ENCODE assay signal across 25 cellular contexts in the genomic region with DNA sequence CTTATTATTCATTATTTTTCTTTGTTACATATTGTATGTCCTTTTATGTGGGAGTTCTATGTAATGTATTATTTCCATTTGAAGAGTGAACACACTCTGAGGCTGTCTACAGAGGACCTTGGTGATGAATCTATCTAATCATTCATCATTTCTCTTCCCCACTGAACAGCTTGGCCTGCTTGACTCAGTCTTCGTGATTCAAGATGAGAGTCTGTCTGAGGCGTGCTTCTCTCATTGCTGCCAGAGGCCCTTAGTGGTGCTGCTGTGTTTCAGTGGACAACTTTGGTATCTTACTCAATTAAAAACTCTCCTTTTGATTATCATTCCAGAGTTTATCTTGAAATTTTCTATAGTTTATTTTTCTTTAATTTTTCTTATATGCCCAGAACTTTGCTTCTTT.
A peak's percentile ranks its signal among the peaks of the same experiment; 100 is the strongest.
DNase-seq lines count a peak whose midpoint lies in the region; ATAC-seq, FAIRE-seq and TF ChIP-seq lines count a peak whose summit lies in the region.
"Had no signal": no experiment of that assay in that cellular context is flagged by ENCODE, and none has a peak within 500 bp of the region (broad histone marks: within the 10 kb centered on the region; RNA-seq: fewer than 3 reads in every experiment).

No MANE protein-coding gene starts in this region.

- H3K36me3 ChIP-seq in K562 (ENCODE audit: control insufficient read depth, insufficient read depth, low read length), result no peaks in the 10 kb centered on the region
- H3K36me3 ChIP-seq: BE2C; BLaER1 treated with 17β-estradiol and CSF1 and Interleukin-3, amounts not matched to agents 10 nM and 100 nM had no signal

- POLR2A ChIA-PET in K562 (lab: Yijun Ruan, JAX), result no interaction called here

- H3K4me3 ChIP-seq in K562, result no peak overlapping the region
- H3K4me3 ChIP-seq: A549; BLaER1 treated with 17β-estradiol and CSF1 and Interleukin-3, amounts not matched to agents 10 nM and 100 nM; GM12878; GM23338 had no signal

- H3K4me1 ChIP-seq in K562 (replicated peaks in 1 of 2; ENCODE audit: control insufficient read depth in 2 of 2, insufficient read depth in 2 of 2, low read length in 2 of 2), result no peaks in the 10 kb centered on the region
- H3K4me1 ChIP-seq: BE2C; BLaER1 treated with 17β-estradiol and CSF1 and Interleukin-3, amounts not matched to agents 10 nM and 100 nM had no signal

- no peak overlapping the region for H3K9ac ChIP-seq in K562 (ENCODE audit: insufficient read depth in 1 of 2, low read depth in 2 of 2, low read length in 2 of 2)
- H3K9ac ChIP-seq: BLaER1 treated with 17β-estradiol and CSF1 and Interleukin-3, amounts not matched to agents 10 nM and 100 nM had no signal

- no peak overlapping the region for H2AFZ ChIP-seq in K562 (ENCODE audit: low read depth, low read length)
- H2AFZ ChIP-seq: GM23338 had no signal

- TF ChIP-seq RAD21 in K562 (CRISPR knock-in tag; conservative IDR thresholded peaks at IDR 0.05 in 1 of 2, IDR thresholded peaks at IDR 0.05 in 1 of 2), result no peak

- H4K20me1 ChIP-seq in K562 (replicated peaks; ENCODE audit: control insufficient read depth, insufficient read depth, low read length), result no peaks in the 10 kb centered on the region
- H4K20me1 ChIP-seq: BLaER1 treated with 17β-estradiol and CSF1 and Interleukin-3, amounts not matched to agents 10 nM and 100 nM had no signal

- no peaks in the 10 kb centered on the region for H3K9me3 ChIP-seq in K562 (replicated peaks; ENCODE audit: control insufficient read depth, insufficient read depth, low read depth, low read length)
- H3K9me3 ChIP-seq: A549, BE2C had no signal

- FAIRE-seq in K562 (lab: Jason Lieb, UNC) (peak; percentile 19), GM12891 (lab: Jason Lieb, UNC) (no peak)
- FAIRE-seq: A549, D721Med, GM18507 had no signal

- TF ChIP-seq POLR2A in K562 (conservative IDR thresholded peaks at IDR 0.05), result no peak
- TF ChIP-seq POLR2A in GM12891 (IDR thresholded peaks at IDR 0.05; ENCODE audit: low read depth, low read length), result no peak

- no peak overlapping the region for H3K4me2 ChIP-seq in K562 (ENCODE audit: insufficient read depth, low read length)
- H3K4me2 ChIP-seq: A549; BLaER1 treated with 17β-estradiol and CSF1 and Interleukin-3, amounts not matched to agents 10 nM and 100 nM; GM23338 had no signal

- no peaks in the 10 kb centered on the region for H3K9me1 ChIP-seq in K562 (ENCODE audit: control insufficient read depth, insufficient read depth, low read length)

- WGBS in K562 (ENCODE audit: insufficient coverage, low coverage, missing lambda C conversion rate), result 0% methylated on average over 2 of the region's 2 CpGs

- TF ChIP-seq EP300 in K562 (IDR thresholded peaks at IDR 0.05; ENCODE audit: low read length), result no peak

- ATAC-seq in K562, result no peak
- ATAC-seq: A549, GM12878, GM23338 had no signal

- CTCF ChIA-PET in K562 (lab: Yijun Ruan, JAX; ENCODE audit: low intra/inter-chr PET ratio), result no interaction called here

- in situ Hi-C loops in K562 (cut with MboI), result loop anchor here (10.0 kb wide), 1 partner anchor 978 kb away; no protein-coding TSS in a partner anchor
- in situ Hi-C loops in KBM-7 (cut with MboI; ENCODE audit: low pct_unique_long_range_greater_than_20kb, low sequenced_read_pairs), result no loop called here

- H3K79me2 ChIP-seq in K562 (ENCODE audit: control insufficient read depth, insufficient read depth, low read length), result no peaks in the 10 kb centered on the region

- BruUV-seq in K562 (replicated peaks; lab: Mats Ljungman, UMichigan), result no TSS peak

- DNase-seq in ELR (ENCODE audit: low read depth) (peak; percentile 15), HCEC 1CT (peak; percentile 16), K562 (ENCODE audit: extremely low read depth in 1 of 4, low spot score in 3 of 4) (no peak), midbrain (lab: John Stamatoyannopoulos, UW) (peak; percentile 0), NCI-H2081 (lab: John Stamatoyannopoulos, UW) (no peak), KBM-7 (no peak), GM12891 (ENCODE audit: insufficient read length, low spot score) (no peak)
- DNase-seq: 8988T; ACHN; AML-193; BE2C; CD4-positive, alpha-beta T cell; CD8-positive, alpha-beta memory T cell; DMS 273 treated with DMSO at 0.1 percent for 48 hours; DMS53; DMS79 treated with DMSO at 0.1 percent for 48 hours; GDM1; H9; HFFc6 had no signal

- no peaks in the 10 kb centered on the region; a peak in 1 of 5 replicates for H3K27me3 ChIP-seq in K562 (ENCODE audit: control insufficient read depth in 2 of 2, insufficient read depth in 2 of 2, low read length in 2 of 2)
- H3K27me3 ChIP-seq: BE2C; BLaER1 treated with 17β-estradiol and CSF1 and Interleukin-3, amounts not matched to agents 10 nM and 100 nM had no signal

- no peak for TF ChIP-seq CTCF in K562 (IDR thresholded peaks at IDR 0.05 in 2 of 3, conservative IDR thresholded peaks at IDR 0.05 in 1 of 3; ENCODE audit: insufficient read depth in 2 of 3, low read depth in 1 of 3, low read length in 3 of 3)

- no peak overlapping the region for H3K27ac ChIP-seq in K562 (ENCODE audit: extremely low read depth, low read depth, low read length)
- H3K27ac ChIP-seq: A549; BLaER1 treated with 17β-estradiol and CSF1 and Interleukin-3, amounts not matched to agents 10 nM and 100 nM had no signal

- intact Hi-C loops in K562 (cut with micrococcal nuclease), result no loop called here

TF ChIP-seq in K562, 482 proteins besides CTCF, POLR2A, EP300 and RAD21:
- TF ChIP-seq, protein P1, sequence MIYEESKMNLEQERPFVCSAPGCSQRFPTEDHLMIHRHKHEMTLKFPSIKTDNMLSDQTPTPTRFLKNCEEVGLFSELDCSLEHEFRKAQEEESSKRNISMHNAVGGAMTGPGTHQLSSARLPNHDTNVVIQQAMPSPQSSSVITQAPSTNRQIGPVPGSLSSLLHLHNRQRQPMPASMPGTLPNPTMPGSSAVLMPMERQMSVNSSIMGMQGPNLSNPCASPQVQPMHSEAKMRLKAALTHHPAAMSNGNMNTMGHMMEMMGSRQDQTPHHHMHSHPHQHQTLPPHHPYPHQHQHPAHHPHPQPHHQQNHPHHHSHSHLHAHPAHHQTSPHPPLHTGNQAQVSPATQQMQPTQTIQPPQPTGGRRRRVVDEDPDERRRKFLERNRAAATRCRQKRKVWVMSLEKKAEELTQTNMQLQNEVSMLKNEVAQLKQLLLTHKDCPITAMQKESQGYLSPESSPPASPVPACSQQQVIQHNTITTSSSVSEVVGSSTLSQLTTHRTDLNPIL (CRISPR knock-in tag; IDR thresholded peaks at IDR 0.05), result no peak
- no peak for TF ChIP-seq BRD9 (IDR thresholded peaks at IDR 0.05; ENCODE audit: low read depth, partially characterized antibody)
- no peak for TF ChIP-seq PHB2 (IDR thresholded peaks at IDR 0.05; ENCODE audit: low read depth)
- no peak for TF ChIP-seq DEAF1 (CRISPR knock-in tag; IDR thresholded peaks at IDR 0.05)

TF ChIP-seq in GM12891, 5 proteins besides CTCF, POLR2A, EP300 and RAD21:
- TF ChIP-seq PAX5 (IDR thresholded peaks at IDR 0.05; ENCODE audit: insufficient read depth, low read length, severe bottlenecking), result no peak
- no peak for TF ChIP-seq TAF1 (IDR thresholded peaks at IDR 0.05; ENCODE audit: low read depth, low read length)
- no peak for TF ChIP-seq SPI1 (IDR thresholded peaks at IDR 0.05; ENCODE audit: low read depth, low read length)
- no peak for TF ChIP-seq POU2F2 (IDR thresholded peaks at IDR 0.05; ENCODE audit: low read depth, low read length)
- no peak for TF ChIP-seq POLR2AphosphoS5 (IDR thresholded peaks at IDR 0.05; ENCODE audit: low read depth, low read length)
TF ChIP-seq in GM12891: peak in this region for 0.

Comparison
In these comparisons a context has a peak if more than half of its experiments do, and no peak if none do; other contexts are left out.
1. DNase-seq: peak in ELR (single experiment), HCEC 1CT (single experiment) and midbrain (single experiment); none in K562 (0 of 4), NCI-H2081 (0 of 2), KBM-7 (single experiment) and GM12891 (single experiment).